In the genomic region with DNA sequence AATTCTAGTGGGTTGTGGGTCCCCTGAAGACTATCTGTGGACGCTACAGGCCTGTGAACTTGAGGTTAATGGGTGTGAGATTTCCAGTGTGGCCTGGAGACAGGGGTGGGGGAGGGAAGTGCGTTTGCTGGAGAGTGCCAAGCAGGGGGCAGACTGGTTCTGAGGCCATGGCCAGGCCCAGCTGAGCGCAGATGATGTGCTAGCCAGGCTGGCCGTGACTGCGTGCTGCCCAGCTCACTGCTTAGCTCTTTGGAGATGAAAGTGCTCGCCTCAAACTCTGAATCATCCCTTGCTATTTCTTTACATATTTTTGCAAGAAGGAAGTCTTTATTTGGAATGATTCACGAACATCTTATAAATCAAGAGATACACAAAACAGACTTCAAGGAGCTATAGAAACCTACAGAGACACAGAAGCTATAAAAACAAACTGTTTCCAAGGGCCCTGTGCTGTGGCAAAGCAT, we compare ENCODE assay signal across 9 cellular contexts.
A peak's percentile ranks its signal among the peaks of the same experiment; 100 is the strongest.
DNase-seq lines count a peak whose midpoint lies in the region; ATAC-seq, FAIRE-seq and TF ChIP-seq lines count a peak whose summit lies in the region.
"Had no signal": no experiment of that assay in that cellular context is flagged by ENCODE, and none has a peak within 500 bp of the region (broad histone marks: within the 10 kb centered on the region; RNA-seq: fewer than 3 reads in every experiment).

No MANE protein-coding gene starts in this region.

- H3K4me1 ChIP-seq in pancreas (peaks cover 0 to 7% (median 0%) of the 10 kb centered on the region in 3 donors), right atrium auricular region (no peaks in the 10 kb centered on the region), psoas muscle (no peaks in the 10 kb centered on the region)

- H3K27me3 ChIP-seq in pancreas, result no peaks in the 10 kb centered on the region
- no peaks in the 10 kb centered on the region for H3K27me3 ChIP-seq in right atrium auricular region
- no peaks in the 10 kb centered on the region for H3K27me3 ChIP-seq in psoas muscle (ENCODE audit: insufficient read depth in 3 of 3, low read length in 2 of 3)

- H3K4me3 ChIP-seq in foreskin fibroblast (ENCODE audit: low read depth in 1 of 2, low read length in 2 of 2) (no peak overlapping the region), pancreas (no peak overlapping the region), right atrium auricular region (no peak overlapping the region), psoas muscle (no peak overlapping the region)

- intact Hi-C loops in pancreas (cut with DNase I) (no loop called here), psoas muscle (cut with DNase I) (no loop called here)

- H3K9me3 ChIP-seq in pancreas, result no peaks in the 10 kb centered on the region
- H3K9me3 ChIP-seq in right atrium auricular region, result no peaks in the 10 kb centered on the region
- H3K9me3 ChIP-seq in psoas muscle, result no peaks in the 10 kb centered on the region

- no peak overlapping the region for H3K27ac ChIP-seq in pancreas
- H3K27ac ChIP-seq in right atrium auricular region, result no peak overlapping the region
- no peak overlapping the region for H3K27ac ChIP-seq in psoas muscle

- TF ChIP-seq CTCF in foreskin fibroblast (IDR thresholded peaks at IDR 0.05; ENCODE audit: low read depth, low read length) (no peak), pancreas (IDR thresholded peaks at IDR 0.05) (no peak), right atrium auricular region (IDR thresholded peaks at IDR 0.05) (no peak), psoas muscle (IDR thresholded peaks at IDR 0.05) (no peak)

- 70 to 73% methylated on average over 7 of the region's 7 CpGs for WGBS in pancreas, 2 donors
- WGBS in psoas muscle, 3 donors, result 53 to 74% (median 54%) methylated on average over 7 of the region's 7 CpGs

- ATAC-seq in pancreas (no peak), HG03571 (IDR thresholded peaks at IDR 0.05; ENCODE audit: unreplicated experiment) (no peak), psoas muscle (no peak)

- DNase-seq in GM04503 (ENCODE audit: low read depth) (peak; percentile 98), T1000 (lab: John Stamatoyannopoulos, UW) (peak; percentile 52), foreskin fibroblast (peak; percentile 92 to 94), pancreas (no peak), right atrium auricular region (ENCODE audit: low spot score) (no peak), psoas muscle (no peak), NK-92 (lab: John Stamatoyannopoulos, UW; ENCODE audit: unreplicated experiment) (no peak)
- DNase-seq: NCI-H1092 had no signal

- peak; percentile 61 for FAIRE-seq in pancreas (lab: Jason Lieb, UNC)

- H3K36me3 ChIP-seq in pancreas, result no peaks in the 10 kb centered on the region
- no peaks in the 10 kb centered on the region for H3K36me3 ChIP-seq in right atrium auricular region
- no peaks in the 10 kb centered on the region for H3K36me3 ChIP-seq in psoas muscle (ENCODE audit: insufficient read depth in 1 of 2, low read depth in 1 of 2)

Comparison
In these comparisons a context has a peak if more than half of its experiments do, and no peak if none do; other contexts are left out.
1. DNase-seq: peak in GM04503 (single experiment), T1000 (single experiment) and foreskin fibroblast (2 of 2); none in pancreas (0 of 6), right atrium auricular region (single experiment), psoas muscle (0 of 2) and NK-92 (single experiment).